In genomic region chr1:234730542-234731370, GRCh38 we compare ENCODE assay signal across 1 cellular context.
TF ChIP-seq lines count a peak whose summit lies in the region.

No MANE protein-coding gene starts in this region.

TF ChIP-seq in K562, 482 proteins besides CTCF, POLR2A, EP300 and RAD21 (continued from another document and continues in another):
- TF ChIP-seq PBX2 (CRISPR knock-in tag; IDR thresholded peaks at IDR 0.05; ENCODE audit: low read depth) (no peak), PBX2 (tag; conservative IDR thresholded peaks at IDR 0.05; ENCODE audit: low read depth) (no peak), NR2C2 (CRISPR knock-in tag; IDR thresholded peaks at IDR 0.05) (0 out of 2 replicates have a peak, but pooled peaks have one; percentile 9), NR2C2 (tag; IDR thresholded peaks at IDR 0.05) (no peak; the same call in 1 of the 2 replicates), BCL6 (CRISPR knock-in tag; IDR thresholded peaks at IDR 0.05) (no peak), USF2 (CRISPR knock-in tag; IDR thresholded peaks at IDR 0.05) (no peak), KDM5B (IDR thresholded peaks at IDR 0.05; ENCODE audit: insufficient replicate concordance, low read depth, low read length) (no peak), MYC (IDR thresholded peaks at IDR 0.05; ENCODE audit: low read depth, low read length) (peak; percentile 63; the same call in 1 of the 2 replicates), MYC (CRISPR knock-in tag; IDR thresholded peaks at IDR 0.05; ENCODE audit: borderline replicate concordance, low read depth) (no peak), TEAD4 (IDR thresholded peaks at IDR 0.05; ENCODE audit: low read length) (peak; percentile 88), TEAD4 (CRISPR knock-in tag; IDR thresholded peaks at IDR 0.05; ENCODE audit: borderline replicate concordance) (no peak), USF1 (CRISPR knock-in tag; IDR thresholded peaks at IDR 0.05) (0 out of 2 replicates have a peak, but pooled peaks have one; percentile 21), ETV6 (IDR thresholded peaks at IDR 0.05; ENCODE audit: borderline replicate concordance in 1 of 2, low read depth in 2 of 2, low read length in 1 of 2) (0 out of 4 replicates have a peak, but pooled peaks of 1 of the 2 experiments have one; percentile 15), ETV6 (CRISPR knock-in tag; IDR thresholded peaks at IDR 0.05; ENCODE audit: borderline replicate concordance) (no peak), CEBPG (CRISPR knock-in tag; IDR thresholded peaks at IDR 0.05) (peak; percentile 87), CEBPG (tag; conservative IDR thresholded peaks at IDR 0.05 in 1 of 2, IDR thresholded peaks at IDR 0.05 in 1 of 2) (peak; percentile 75 to 85), HEY1 (CRISPR knock-in tag; IDR thresholded peaks at IDR 0.05; ENCODE audit: borderline replicate concordance) (0 out of 2 replicates have a peak, but pooled peaks have one; percentile 6), GTF2F1 (IDR thresholded peaks at IDR 0.05; ENCODE audit: low read depth, low read length) (no peak), SNAPC5 (CRISPR knock-in tag; IDR thresholded peaks at IDR 0.05) (no peak), MAFG (tag; conservative IDR thresholded peaks at IDR 0.05) (no peak), POLR2AphosphoS5 (IDR thresholded peaks at IDR 0.05; ENCODE audit: control insufficient read depth, insufficient read depth, low read depth, low read length) (peak; percentile 77; the same call in 1 of the 2 replicates), L3MBTL2 (IDR thresholded peaks at IDR 0.05) (0 out of 2 replicates have a peak, but pooled peaks have one; percentile 14), FOXJ2 (tag; IDR thresholded peaks at IDR 0.05) (peak; percentile 22; the same call in 1 of the 2 replicates), NFIX (CRISPR knock-in tag; IDR thresholded peaks at IDR 0.05; ENCODE audit: low read depth) (no peak), CAMTA2 (CRISPR knock-in tag; conservative IDR thresholded peaks at IDR 0.05) (no peak), SREBF2 (CRISPR knock-in tag; IDR thresholded peaks at IDR 0.05) (no peak), ZNF79 (CRISPR knock-in tag; IDR thresholded peaks at IDR 0.05; ENCODE audit: low read depth) (no peak), SMAD3 (CRISPR knock-in tag; conservative IDR thresholded peaks at IDR 0.05) (0 out of 2 replicates have a peak, but pooled peaks have one; percentile 18), C11orf30 (IDR thresholded peaks at IDR 0.05; ENCODE audit: low read depth) (no peak), DDX20 (tag; IDR thresholded peaks at IDR 0.05; ENCODE audit: low read depth) (no peak), NR4A1 (CRISPR knock-in tag; IDR thresholded peaks at IDR 0.05) (0 out of 2 replicates have a peak, but pooled peaks have one; percentile 49), NR4A1 (tag; IDR thresholded peaks at IDR 0.05) (peak; percentile 53; the same call in 1 of the 2 replicates), ZSCAN32 (CRISPR knock-in tag; IDR thresholded peaks at IDR 0.05) (0 out of 2 replicates have a peak, but pooled peaks have one; percentile 18), TAF1 (IDR thresholded peaks at IDR 0.05; ENCODE audit: control insufficient read depth, extremely low read depth, insufficient read depth, low read length, severe bottlenecking) (no peak), HLTF (IDR thresholded peaks at IDR 0.05) (no peak), NCOA1 (IDR thresholded peaks at IDR 0.05; ENCODE audit: low read depth) (peak; percentile 39; the same call in 1 of the 2 replicates), KLF16 (IDR thresholded peaks at IDR 0.05) (peak; percentile 81), SMARCC2 (IDR thresholded peaks at IDR 0.05; ENCODE audit: low read depth) (peak; percentile 68), SMARCE1 (IDR thresholded peaks at IDR 0.05) (peak; percentile 64; the same call in 1 of the 2 replicates), MBD1 (CRISPR knock-in tag; IDR thresholded peaks at IDR 0.05) (no peak), E4F1 (CRISPR knock-in tag; IDR thresholded peaks at IDR 0.05; ENCODE audit: borderline replicate concordance) (no peak), ZNF644 (tag; IDR thresholded peaks at IDR 0.05; ENCODE audit: low read depth) (peak; percentile 79; the same call in 1 of the 2 replicates), PURB (CRISPR knock-in tag; IDR thresholded peaks at IDR 0.05; ENCODE audit: low read depth) (0 out of 2 replicates have a peak, but pooled peaks have one; percentile 22), E2F3 (CRISPR knock-in tag; IDR thresholded peaks at IDR 0.05) (no peak), POU5F1 (IDR thresholded peaks at IDR 0.05; ENCODE audit: borderline replicate concordance, low read depth, low read length, partially characterized antibody) (no peak), SP1 (CRISPR knock-in tag; IDR thresholded peaks at IDR 0.05) (0 out of 2 replicates have a peak, but pooled peaks have one; percentile 12), TSHZ1 (CRISPR knock-in tag; IDR thresholded peaks at IDR 0.05) (no peak), ZNF764 (CRISPR knock-in tag; IDR thresholded peaks at IDR 0.05; ENCODE audit: low read depth) (no peak), CREB3 (tag; conservative IDR thresholded peaks at IDR 0.05; ENCODE audit: low read depth) (no peak), CHD2 (IDR thresholded peaks at IDR 0.05; ENCODE audit: low read depth, low read length) (no peak), ADNP (tag; IDR thresholded peaks at IDR 0.05) (0 out of 2 replicates have a peak, but pooled peaks have one; percentile 12), ZNF282 (CRISPR knock-in tag; IDR thresholded peaks at IDR 0.05) (no peak), TEAD1 (CRISPR knock-in tag; IDR thresholded peaks at IDR 0.05) (peak in 1 of 2 experiments; percentile 73; a peak in 1 of 4 replicates), CREM (IDR thresholded peaks at IDR 0.05; ENCODE audit: low read depth) (no peak), PRMT5 (CRISPR knock-in tag; IDR thresholded peaks at IDR 0.05) (no peak), PML (IDR thresholded peaks at IDR 0.05; ENCODE audit: low read length) (0 out of 2 replicates have a peak, but pooled peaks have one; percentile 54), GATA2 (CRISPR knock-in tag; IDR thresholded peaks at IDR 0.05) (peak; percentile 86), RCOR1 (IDR thresholded peaks at IDR 0.05; ENCODE audit: borderline replicate concordance in 1 of 2, low read depth in 2 of 2, low read length in 2 of 2) (peak in 1 of 2 experiments; percentile 90; a peak in 2 of 4 replicates), CBX3 (IDR thresholded peaks at IDR 0.05; ENCODE audit: borderline replicate concordance in 1 of 2, low read length in 2 of 2) (peak in 1 of 2 experiments; percentile 23; a peak in 1 of 3 replicates)
